In the genomic region with DNA sequence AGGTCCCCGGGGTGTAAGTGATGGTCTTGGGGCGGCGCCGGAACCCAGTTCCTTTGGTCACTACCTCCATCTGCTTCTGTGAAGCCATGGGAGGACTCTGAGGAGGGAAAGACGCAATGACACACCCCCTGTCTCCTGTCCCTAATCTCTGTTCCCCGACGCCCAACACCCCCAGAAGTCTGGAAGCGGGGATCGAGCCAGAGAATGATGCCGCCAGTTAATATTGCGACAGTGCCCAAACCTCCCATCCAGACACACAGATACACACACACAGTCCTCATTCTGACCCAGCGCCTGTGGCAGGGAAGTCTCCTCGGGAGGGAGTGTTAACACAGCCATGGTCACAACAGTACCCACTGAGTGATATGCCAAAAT, we compare ENCODE assay signal across 8 cellular contexts. TPM values are rescaled to one million over a fixed set of nuclear protein-coding genes. Genes with fewer than 3 reads are reported as not detected.
DNase-seq lines count a peak whose midpoint lies in the region; FAIRE-seq and TF ChIP-seq lines count a peak whose summit lies in the region.

No MANE protein-coding gene starts in this region.

- H2AFZ ChIP-seq in OCI-LY3 (ENCODE audit: low read depth, low read length) (peak overlapping the region; percentile 92), endothelial cell of umbilical vein (ENCODE audit: low read depth, low read length) (peak overlapping the region; percentile 42)

- peak overlapping the region; percentile 91 for H3K9ac ChIP-seq in OCI-LY3 (ENCODE audit: low read length)
- H3K9ac ChIP-seq in endothelial cell of umbilical vein (replicated peaks; ENCODE audit: extremely low read depth, insufficient read depth, low read length), result peak overlapping the region; percentile 77

- H3K27me3 ChIP-seq in OCI-LY3 (ENCODE audit: low read depth, low read length) (no peaks in the 10 kb centered on the region), endothelial cell of umbilical vein (ENCODE audit: control insufficient read depth in 2 of 2, insufficient read depth in 2 of 2, low read length in 2 of 2) (no peaks in the 10 kb centered on the region)

- H3K27ac Mint-ChIP-seq in activated naive CD4-positive, alpha-beta T cell treated with anti-CD3 and anti-CD28 coated beads, Interleukin-2, amount 10 ng/mL, durations not matched to agents 7 days and 5 days, result no peak overlapping the region
- H3K27ac Mint-ChIP-seq in neural crest cell (ENCODE audit: unreplicated experiment), result peak overlapping the region; percentile 89

- H3K36me3 ChIP-seq in OCI-LY3 (replicated peaks; ENCODE audit: low read depth, low read length), result peaks cover 14% of the 10 kb centered on the region
- peaks cover 7 to 12% of the 10 kb centered on the region in 2 experiments for H3K36me3 ChIP-seq in endothelial cell of umbilical vein (ENCODE audit: control insufficient read depth in 2 of 2, extremely low read depth in 1 of 2, insufficient read depth in 2 of 2, low read length in 2 of 2)

- H3K9me3 ChIP-seq in OCI-LY3 (ENCODE audit: insufficient read depth, low read length) (no peaks in the 10 kb centered on the region), endothelial cell of umbilical vein (replicated peaks; ENCODE audit: control insufficient read depth, insufficient read depth, low read length) (no peaks in the 10 kb centered on the region)

- H3K4me3 ChIP-seq in OCI-LY3 (ENCODE audit: low read length), result peak overlapping the region; percentile 91
- peak overlapping the region; percentile 7 to 96 (median 54) for H3K4me3 ChIP-seq in endothelial cell of umbilical vein (replicated peaks in 1 of 3; ENCODE audit: insufficient read depth in 1 of 3, low read depth in 1 of 3, low read length in 3 of 3)

- no peak for DNase-seq in activated naive CD4-positive, alpha-beta T cell treated with anti-CD3 and anti-CD28 coated beads, Interleukin-2, amount 10 ng/mL, durations not matched to agents 7 days and 5 days
- no peak for DNase-seq in activated naive CD4-positive, alpha-beta T cell treated with Interleukin-2 at 50 U/mL for 16 hours
- DNase-seq in endothelial cell of umbilical vein (ENCODE audit: low read depth, low spot score) (no peak), neural crest cell (ENCODE audit: low read depth, low spot score) (no peak), NCI-H510A (lab: John Stamatoyannopoulos, UW) (no peak), NCI-H2029 (lab: John Stamatoyannopoulos, UW) (no peak), NCI-H1694 treated with DMSO at 0.1 percent for 48 hours (lab: John Stamatoyannopoulos, UW) (no peak)

- H3K36me3 Mint-ChIP-seq in activated naive CD4-positive, alpha-beta T cell treated with anti-CD3 and anti-CD28 coated beads, Interleukin-2, amount 10 ng/mL, durations not matched to agents 7 days and 5 days, result peaks cover 16% of the 10 kb centered on the region
- peaks cover 9% of the 10 kb centered on the region for H3K36me3 Mint-ChIP-seq in neural crest cell (ENCODE audit: low read depth)

- dilution Hi-C loops in endothelial cell of umbilical vein (cut with MboI; ENCODE audit: extremely low pct_ligation_motif_present, low sequenced_read_pairs), result no loop called here

- CTCF ChIA-PET in activated naive CD4-positive, alpha-beta T cell treated with anti-CD3 and anti-CD28 coated beads, Interleukin-2, amount 10 ng/mL, durations not matched to agents 7 days and 5 days (lab: Charles Lee), result interaction anchor here (0.6 to 2.6 kb wide), 5 partner anchors 13 to 1544 kb away, joined by 3 to 7 read pairs (median 6); no protein-coding TSS in a partner anchor
- CTCF ChIA-PET in endothelial cell of umbilical vein (lab: Charles Lee), result interaction anchor here (0.9 to 1.3 kb wide), 6 partner anchors 13 to 136 kb away, joined by 3 to 6 read pairs (median 4); a partner anchor contains a TSS

- intact Hi-C loops in endothelial cell of umbilical vein (cut with micrococcal nuclease), result loop anchor here (2.0 to 5.0 kb wide), 3 partner anchors 18 to 136 kb away; a partner anchor contains a TSS

- peak overlapping the region; percentile 96 for H3K4me3 Mint-ChIP-seq in activated naive CD4-positive, alpha-beta T cell treated with anti-CD3 and anti-CD28 coated beads, Interleukin-2, amount 10 ng/mL, durations not matched to agents 7 days and 5 days
- peak overlapping the region; percentile 96 for H3K4me3 Mint-ChIP-seq in neural crest cell

- TF ChIP-seq POLR2A in endothelial cell of umbilical vein (IDR thresholded peaks at IDR 0.05; ENCODE audit: low read depth, low read length), result no peak

- peak; percentile 43 for FAIRE-seq in endothelial cell of umbilical vein (lab: Jason Lieb, UNC)

- H3K4me2 ChIP-seq in OCI-LY3 (ENCODE audit: low read length), result peak overlapping the region; percentile 95
- peak overlapping the region; percentile 93 for H3K4me2 ChIP-seq in endothelial cell of umbilical vein (ENCODE audit: insufficient read depth, low read length)

- H3K4me1 ChIP-seq in OCI-LY3 (ENCODE audit: low read length) (peaks cover 10% of the 10 kb centered on the region), endothelial cell of umbilical vein (ENCODE audit: control insufficient read depth, extremely low read depth, insufficient read depth, low read length) (peaks cover 14% of the 10 kb centered on the region)

- no peak overlapping the region for H3K27ac ChIP-seq in OCI-LY3 (ENCODE audit: low read length)
- H3K27ac ChIP-seq in endothelial cell of umbilical vein (ENCODE audit: insufficient read depth, low read depth, low read length), result no peak overlapping the region

- H3K27me3 Mint-ChIP-seq in activated naive CD4-positive, alpha-beta T cell treated with anti-CD3 and anti-CD28 coated beads, Interleukin-2, amount 10 ng/mL, durations not matched to agents 7 days and 5 days, result peaks cover 31% of the 10 kb centered on the region
- H3K27me3 Mint-ChIP-seq in neural crest cell (ENCODE audit: low read depth), result no peaks in the 10 kb centered on the region

- no peaks in the 10 kb centered on the region for H3K9me1 ChIP-seq in endothelial cell of umbilical vein (replicated peaks; ENCODE audit: control insufficient read depth, extremely low read depth, insufficient read depth, low read length)

- BruUV-seq in endothelial cell of umbilical vein (replicated peaks; lab: Mats Ljungman, UMichigan), result TSS peak; percentile 28

- POLR2A ChIA-PET in endothelial cell of umbilical vein (lab: Charles Lee), result interaction anchor here (0.9 kb wide), 1 partner anchor 16 kb away, joined by 3 read pairs; no protein-coding TSS in a partner anchor

- H4K20me1 ChIP-seq in OCI-LY3 (ENCODE audit: insufficient read depth, low read length) (no peaks in the 10 kb centered on the region), endothelial cell of umbilical vein (replicated peaks; ENCODE audit: control insufficient read depth, extremely low read depth, insufficient read depth, low read length) (no peaks in the 10 kb centered on the region)

- no peak for TF ChIP-seq CTCF in OCI-LY3 (IDR thresholded peaks at IDR 0.05; ENCODE audit: low read depth, low read length)
- TF ChIP-seq CTCF in endothelial cell of umbilical vein (IDR thresholded peaks at IDR 0.05; ENCODE audit: extremely low read depth in 1 of 2, insufficient read depth in 1 of 2, low read depth in 1 of 2, low read length in 2 of 2), result no peak
- no peak for TF ChIP-seq CTCF in neural crest cell (conservative IDR thresholded peaks at IDR 0.05)

- no peaks in the 10 kb centered on the region for H3K9me3 Mint-ChIP-seq in activated naive CD4-positive, alpha-beta T cell treated with anti-CD3 and anti-CD28 coated beads, Interleukin-2, amount 10 ng/mL, durations not matched to agents 7 days and 5 days
- H3K9me3 Mint-ChIP-seq in neural crest cell, result no peaks in the 10 kb centered on the region

- H3K4me1 Mint-ChIP-seq in activated naive CD4-positive, alpha-beta T cell treated with anti-CD3 and anti-CD28 coated beads, Interleukin-2, amount 10 ng/mL, durations not matched to agents 7 days and 5 days, result peaks cover 29% of the 10 kb centered on the region
- H3K4me1 Mint-ChIP-seq in neural crest cell, result peaks cover 41% of the 10 kb centered on the region

- H3K79me2 ChIP-seq in OCI-LY3 (ENCODE audit: low read length) (peaks cover 20% of the 10 kb centered on the region), endothelial cell of umbilical vein (ENCODE audit: control insufficient read depth, insufficient read depth, low read length) (peaks cover 15% of the 10 kb centered on the region)

RNA-seq across cellular contexts. Expression of a gene that starts 0.4 kb away (rescaled TPM):
- total RNA-seq in endothelial cell of umbilical vein, result 0.44 and 0.46 TPM in 2 replicates
- 0.23 and 0.43 TPM in 2 replicates for polyA plus RNA-seq in endothelial cell of umbilical vein
- polyA plus RNA-seq in endothelial cell of umbilical vein (2011; cell fraction: cytosol; rRNA removed), result 0.30 and 0.34 TPM in 2 replicates
- 0.36 and 0.56 TPM in 2 replicates for polyA plus RNA-seq in endothelial cell of umbilical vein (2011; cell fraction: nucleus; rRNA removed)
- 0.65 and 0.78 TPM in 2 replicates for polyA plus RNA-seq in endothelial cell of umbilical vein (2012)
- not detected in 2 replicates for polyA minus RNA-seq in endothelial cell of umbilical vein
- not detected for polyA minus RNA-seq in endothelial cell of umbilical vein (2011; cell fraction: cytosol; rRNA and poly(A)+ RNA removed)
- polyA minus RNA-seq in endothelial cell of umbilical vein (2011; cell fraction: nucleus; rRNA and poly(A)+ RNA removed), result not detected in 2 replicates
- 0.79 and 1.5 TPM in 2 replicates for total RNA-seq in neural crest cell

RNA-seq across cellular contexts. Expression of a gene that starts 0.5 kb away (rescaled TPM):
- 98.3 and 106 TPM in 2 replicates for total RNA-seq in endothelial cell of umbilical vein
- 112 and 133 TPM in 2 replicates for polyA plus RNA-seq in endothelial cell of umbilical vein
- polyA plus RNA-seq in endothelial cell of umbilical vein (2011; cell fraction: cytosol; rRNA removed), result 164 and 172 TPM in 2 replicates
- 54.0 and 58.7 TPM in 2 replicates for polyA plus RNA-seq in endothelial cell of umbilical vein (2011; cell fraction: nucleus; rRNA removed)
- polyA plus RNA-seq in endothelial cell of umbilical vein (2012), result 122 and 156 TPM in 2 replicates
- 27.1 and 33.5 TPM in 2 replicates for polyA minus RNA-seq in endothelial cell of umbilical vein
- 48.6 TPM for polyA minus RNA-seq in endothelial cell of umbilical vein (2011; cell fraction: cytosol; rRNA and poly(A)+ RNA removed)
- 5.3 and 10.9 TPM in 2 replicates for polyA minus RNA-seq in endothelial cell of umbilical vein (2011; cell fraction: nucleus; rRNA and poly(A)+ RNA removed)
- total RNA-seq in neural crest cell, result 137 and 143 TPM in 2 replicates

RNA-seq across cellular contexts. Expression of a gene that starts 31.3 kb away (rescaled TPM):
- total RNA-seq in endothelial cell of umbilical vein, result not detected in 2 replicates
- not detected in 2 replicates for polyA plus RNA-seq in endothelial cell of umbilical vein
- polyA plus RNA-seq in endothelial cell of umbilical vein (2011; cell fraction: cytosol; rRNA removed), result not detected in 2 replicates
- not detected in 2 replicates for polyA plus RNA-seq in endothelial cell of umbilical vein (2011; cell fraction: nucleus; rRNA removed)
- not detected in 2 replicates for polyA plus RNA-seq in endothelial cell of umbilical vein (2012)
- polyA minus RNA-seq in endothelial cell of umbilical vein, result not detected in 2 replicates
- not detected for polyA minus RNA-seq in endothelial cell of umbilical vein (2011; cell fraction: cytosol; rRNA and poly(A)+ RNA removed)
- polyA minus RNA-seq in endothelial cell of umbilical vein (2011; cell fraction: nucleus; rRNA and poly(A)+ RNA removed), result not detected in 2 replicates
- total RNA-seq in neural crest cell, result 279 and 293 TPM in 2 replicates

RNA-seq across cellular contexts. Expression of a gene that starts 47.0 kb away (rescaled TPM):
- total RNA-seq in endothelial cell of umbilical vein (65.2 and 66.9 TPM in 2 replicates), neural crest cell (49.1 and 54.4 TPM in 2 replicates)
- 23.9 and 30.5 TPM in 2 replicates for polyA plus RNA-seq in endothelial cell of umbilical vein
- 23.5 and 29.4 TPM in 2 replicates for polyA plus RNA-seq in endothelial cell of umbilical vein (2011; cell fraction: cytosol; rRNA removed)
- 29.8 and 31.4 TPM in 2 replicates for polyA plus RNA-seq in endothelial cell of umbilical vein (2011; cell fraction: nucleus; rRNA removed)
- polyA plus RNA-seq in endothelial cell of umbilical vein (2012), result 24.7 and 30.0 TPM in 2 replicates
- polyA minus RNA-seq in endothelial cell of umbilical vein, result 40.6 and 41.1 TPM in 2 replicates
- polyA minus RNA-seq in endothelial cell of umbilical vein (2011; cell fraction: cytosol; rRNA and poly(A)+ RNA removed), result 23.2 TPM
- 18.3 and 29.6 TPM in 2 replicates for polyA minus RNA-seq in endothelial cell of umbilical vein (2011; cell fraction: nucleus; rRNA and poly(A)+ RNA removed)

Comparison
In these comparisons a context has a peak if more than half of its experiments do, and no peak if none do; other contexts are left out.
1. RNA of a gene that starts 31.3 kb away (total RNA-seq): 279 to 293 TPM in neural crest cell; not detected in endothelial cell of umbilical vein; every median in the first group is over 100 times any median in the second.